ENCODE assay signal across 8 cellular contexts in the genomic region with DNA sequence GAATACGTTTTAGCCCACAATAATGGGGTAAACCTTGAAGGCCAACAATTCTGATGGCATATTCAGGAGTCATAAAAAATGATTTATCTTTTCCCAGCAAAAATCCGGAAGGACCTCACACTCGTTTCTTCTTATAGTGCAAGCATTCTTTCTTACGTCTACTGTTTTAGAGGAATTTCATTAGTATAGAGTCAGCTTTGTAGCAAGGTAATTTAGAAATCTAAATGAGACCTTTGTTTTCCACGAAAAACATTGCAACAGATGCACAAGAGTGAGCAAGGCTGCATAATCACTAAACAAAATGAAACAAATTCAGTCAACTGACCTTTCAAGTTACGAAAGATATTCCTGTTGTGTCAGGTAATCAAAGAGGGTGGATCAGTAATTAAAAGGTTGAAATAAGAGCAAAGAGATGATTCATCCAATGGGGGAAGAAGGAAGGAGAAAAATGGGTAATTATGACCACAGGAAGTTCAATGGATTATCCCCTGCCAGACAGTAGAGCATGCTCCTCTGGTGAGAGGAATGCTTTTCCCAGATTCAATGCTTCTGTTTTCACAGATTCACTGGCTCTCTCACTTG. TPM values are rescaled to one million over a fixed set of nuclear protein-coding genes. Genes with fewer than 3 reads are reported as not detected.
DNase-seq lines count a peak whose midpoint lies in the region; TF ChIP-seq lines count a peak whose summit lies in the region.

No MANE protein-coding gene starts in this region.

- H2AFZ ChIP-seq in H9 (ENCODE audit: low read length): peak overlapping the region; percentile 26

- peaks cover 0 to 1% of the 10 kb centered on the region in 2 experiments; a peak in 3 of 5 replicates for H3K9me3 Mint-ChIP-seq in H9
- peaks cover 7% of the 10 kb centered on the region for H3K9me3 Mint-ChIP-seq in activated CD4-positive, alpha-beta memory T cell treated with anti-CD3 and anti-CD28 coated beads for 36 hours

- H3K27ac ChIP-seq in H9 (ENCODE audit: insufficient read length, low read depth, low read length) (peak overlapping the region; percentile 4), substantia nigra (ENCODE audit: low read depth, low read length, poor library complexity, severe bottlenecking) (peak overlapping the region; percentile 100)

- H3K4me3 ChIP-seq in AG04449 (ENCODE audit: low read depth, low read length): peak overlapping the region; percentile 100

- WGBS in H9 (ENCODE audit: extremely low coverage, insufficient read length, low lambda C conversion rate): no CpG with 5 or more reads among the region's 6 CpGs

- H2BK5ac ChIP-seq in H9 (ENCODE audit: insufficient read length, low read length): no peak overlapping the region

- peak overlapping the region; percentile 13 for H3K9ac ChIP-seq in H9 (ENCODE audit: extremely low read depth, insufficient read length, low read length)

- H3K27me3 ChIP-seq in H9 (ENCODE audit: insufficient read depth, low read length): no peaks in the 10 kb centered on the region

- H3K18ac ChIP-seq in H9 (ENCODE audit: insufficient read length, low read depth, low read length): no peak overlapping the region

- no peak overlapping the region for H2BK120ac ChIP-seq in H9 (ENCODE audit: low read depth, low read length, poor library complexity, severe bottlenecking)

- peaks cover 36% of the 10 kb centered on the region for H3K79me2 ChIP-seq in H9 (ENCODE audit: insufficient read depth, low read length)

- no peak overlapping the region for H3K56ac ChIP-seq in H9 (ENCODE audit: insufficient read length, low read depth, low read length)

- no peak overlapping the region for H4K5ac ChIP-seq in H9 (ENCODE audit: insufficient read length, low read depth, low read length)

- peak overlapping the region; percentile 100 for H3K4me3 Mint-ChIP-seq in H9
- peak overlapping the region; percentile 98 for H3K4me3 Mint-ChIP-seq in activated CD4-positive, alpha-beta memory T cell treated with anti-CD3 and anti-CD28 coated beads for 36 hours

- peaks cover 32 to 42% of the 10 kb centered on the region in 2 experiments for H3K4me1 Mint-ChIP-seq in H9
- H3K4me1 Mint-ChIP-seq in activated CD4-positive, alpha-beta memory T cell treated with anti-CD3 and anti-CD28 coated beads for 36 hours (ENCODE audit: low read depth): peaks cover 42% of the 10 kb centered on the region

- no peak overlapping the region for H2BK15ac ChIP-seq in H9 (ENCODE audit: low read depth, low read length)

- peaks cover 3% of the 10 kb centered on the region for H3K23me2 ChIP-seq in H9 (ENCODE audit: insufficient read length, low read depth, low read length, poor library complexity, severe bottlenecking)

- H2AK5ac ChIP-seq in H9 (ENCODE audit: insufficient read length, low read length): no peak overlapping the region

- TF ChIP-seq CTCF in AG04449 (IDR thresholded peaks at IDR 0.05; ENCODE audit: insufficient read depth, low read length, missing control alignments): no peak
- peak; percentile 7; the same call in 1 of the 3 replicates for TF ChIP-seq CTCF in H9 (conservative IDR thresholded peaks at IDR 0.05)

- H3K14ac ChIP-seq in H9 (ENCODE audit: insufficient read depth, low read length): no peak overlapping the region

- peaks cover 9% of the 10 kb centered on the region; the same call in 1 of the 2 replicates for H3K4me1 ChIP-seq in H9 (ENCODE audit: insufficient read depth, low read length)

- no peak overlapping the region for H3T11ph ChIP-seq in H9 (ENCODE audit: low read length)

- H2BK20ac ChIP-seq in H9 (ENCODE audit: low read depth, low read length, poor library complexity, severe bottlenecking): no peak overlapping the region

- H3K4ac ChIP-seq in H9 (ENCODE audit: low read depth, low read length): no peak overlapping the region

- peaks cover 12 to 33% (median 26%) of the 10 kb centered on the region in 3 experiments for H3K36me3 Mint-ChIP-seq in H9 (ENCODE audit: insufficient read depth in 1 of 3, low read depth in 3 of 3)
- peaks cover 21% of the 10 kb centered on the region for H3K36me3 Mint-ChIP-seq in activated CD4-positive, alpha-beta memory T cell treated with anti-CD3 and anti-CD28 coated beads for 36 hours

- H3K9me3 ChIP-seq in H9 (ENCODE audit: control insufficient read depth, low read depth, low read length): no peaks in the 10 kb centered on the region

- no peak overlapping the region for H4K91ac ChIP-seq in H9 (ENCODE audit: insufficient read length, low read depth, low read length)

- H3K4me2 ChIP-seq in H9 (ENCODE audit: insufficient read depth, insufficient read length, low read length): peak overlapping the region; percentile 12

- H3K23ac ChIP-seq in H9 (ENCODE audit: insufficient read length, low read depth, low read length): no peak overlapping the region

- CTCF ChIA-PET in AG04449 (lab: Yijun Ruan, JAX): no interaction called here
- CTCF ChIA-PET in activated CD4-positive, alpha-beta memory T cell treated with anti-CD3 and anti-CD28 coated beads for 36 hours (lab: Charles Lee): interaction anchor here (1.0 kb wide), 1 partner anchor 42 kb away, joined by 5 read pairs; the partner anchor contains the start of gene NRAS

- no peaks in the 10 kb centered on the region for H4K20me1 ChIP-seq in H9 (ENCODE audit: control insufficient read depth, insufficient read depth, insufficient read length)

- DNase-seq in AG04449 (ENCODE audit: low read depth, low spot score): no peak
- DNase-seq in H9: no peak
- DNase-seq in activated CD4-positive, alpha-beta memory T cell treated with anti-CD3 and anti-CD28 coated beads for 36 hours: no peak
- DNase-seq in iPS-NIHi11 (ENCODE audit: low spot score): peak; percentile 15
- DNase-seq in substantia nigra (lab: John Stamatoyannopoulos, UW): no peak
- DNase-seq in amygdala (lab: John Stamatoyannopoulos, UW): no peak
- no peak for DNase-seq in midbrain (lab: John Stamatoyannopoulos, UW)
- DNase-seq in cerebellar cortex (ENCODE audit: low spot score): no peak

- no peaks in the 10 kb centered on the region for H3K79me1 ChIP-seq in H9 (ENCODE audit: insufficient read depth, low read depth, low read length, poor library complexity, severe bottlenecking)

- intact Hi-C loops in activated CD4-positive, alpha-beta memory T cell treated with anti-CD3 and anti-CD28 coated beads for 36 hours (cut with micrococcal nuclease): loop anchor here (2.0 to 10.0 kb wide), 7 partner anchors 304 to 1801 kb away; partner anchors contain the start of genes MAGI3, PTPN22 and SLC16A1

- H2BK12ac ChIP-seq in H9 (ENCODE audit: insufficient read length, low read depth, low read length): no peak overlapping the region

- H3K27ac Mint-ChIP-seq in H9: peak overlapping the region; percentile 100
- peak overlapping the region; percentile 100 for H3K27ac Mint-ChIP-seq in activated CD4-positive, alpha-beta memory T cell treated with anti-CD3 and anti-CD28 coated beads for 36 hours

- peaks cover 1% of the 10 kb centered on the region; the same call in 1 of the 2 replicates for H3K27me3 Mint-ChIP-seq in H9 (ENCODE audit: low read depth)
- no peaks in the 10 kb centered on the region for H3K27me3 Mint-ChIP-seq in activated CD4-positive, alpha-beta memory T cell treated with anti-CD3 and anti-CD28 coated beads for 36 hours

- no peak overlapping the region for H4K8ac ChIP-seq in H9 (replicated peaks; ENCODE audit: insufficient read length, low read depth, low read length)

- POLR2A ChIA-PET in AG04449 (lab: Yijun Ruan, JAX): no interaction called here
- POLR2A ChIA-PET in activated CD4-positive, alpha-beta memory T cell treated with anti-CD3 and anti-CD28 coated beads for 36 hours (lab: Charles Lee): interaction anchor here (0.6 to 3.4 kb wide), 4 partner anchors 14 to 314 kb away, joined by 3 to 12 read pairs (median 6); partner anchors contain the start of gene NRAS

RNA-seq across cellular contexts. Expression of gene CSDE1, which starts 0.6 kb away (rescaled TPM):
- 630 and 645 TPM in 2 replicates for total RNA-seq in H9 (2021)
- total RNA-seq in activated CD4-positive, alpha-beta memory T cell treated with anti-CD3 and anti-CD28 coated beads for 36 hours: 100 to 1,000 TPM; 452 to 464 TPM

RNA-seq across cellular contexts. Expression of gene SIKE1, which starts 22.1 kb away (rescaled TPM):
- total RNA-seq in H9 (2021): 75.3 and 75.5 TPM in 2 replicates
- total RNA-seq in activated CD4-positive, alpha-beta memory T cell treated with anti-CD3 and anti-CD28 coated beads for 36 hours: 10 to 100 TPM; 60.4 to 66.7 TPM

RNA-seq across cellular contexts. Expression of gene NRAS, which starts 41.8 kb away (rescaled TPM):
- 72.9 and 73.4 TPM in 2 replicates for total RNA-seq in H9 (2021)
- 10 to 100 TPM; 51.7 to 52.1 TPM for total RNA-seq in activated CD4-positive, alpha-beta memory T cell treated with anti-CD3 and anti-CD28 coated beads for 36 hours
